Comparison of ENCODE assay signal across 18 cellular contexts in the genomic region with DNA sequence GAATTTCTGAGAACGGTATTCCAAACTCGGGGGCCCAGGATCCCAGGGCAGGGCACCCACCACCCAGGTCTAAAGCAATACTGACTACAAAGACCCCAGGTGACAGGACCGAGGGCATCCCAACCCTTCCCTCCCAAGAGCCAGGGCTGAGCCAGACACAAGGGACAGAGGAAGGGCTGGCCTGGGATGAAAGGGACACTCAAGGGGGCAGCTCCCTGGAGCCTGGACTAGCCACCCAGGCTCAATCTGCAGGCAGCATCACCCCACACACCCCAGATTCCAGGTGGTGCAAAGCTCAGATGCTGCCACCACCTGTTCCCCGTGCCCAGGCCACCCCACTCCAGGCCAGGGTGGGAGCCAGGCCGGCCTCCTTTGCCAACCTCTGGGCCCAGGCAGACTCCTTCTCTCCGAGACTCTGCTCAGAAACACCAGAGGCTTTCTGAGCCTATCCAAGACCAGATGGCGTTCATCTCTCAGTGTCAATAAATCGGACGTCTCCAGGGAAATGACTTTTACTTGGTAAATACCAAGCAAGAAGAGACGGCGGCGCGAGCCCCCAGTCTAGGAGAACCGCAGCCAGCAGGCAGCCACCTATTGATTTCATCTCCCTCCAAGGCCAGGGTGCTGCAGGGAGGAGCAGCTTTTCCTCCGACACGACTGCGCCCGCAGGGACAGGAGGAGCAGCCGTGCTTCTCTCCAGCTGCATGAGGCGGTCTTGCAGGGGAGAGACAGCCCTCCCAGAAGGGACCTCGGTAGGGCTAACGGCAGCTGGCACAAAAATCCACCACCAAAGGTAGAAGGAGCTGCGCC.
DNase-seq lines count a peak whose midpoint lies in the region; ATAC-seq and TF ChIP-seq lines count a peak whose summit lies in the region.
"Had no signal": no experiment of that assay in that cellular context is flagged by ENCODE, and none has a peak within 500 bp of the region (broad histone marks: within the 10 kb centered on the region; RNA-seq: fewer than 3 reads in every experiment).

No MANE protein-coding gene starts in this region.

- H3K27ac Mint-ChIP-seq in chondrocyte (ENCODE audit: unreplicated experiment), result no peak overlapping the region
- peak overlapping the region; percentile 39 for H3K27ac Mint-ChIP-seq in progenitor cell of endocrine pancreas

- H3K4me1 Mint-ChIP-seq in chondrocyte (ENCODE audit: low read depth) (no peaks in the 10 kb centered on the region), progenitor cell of endocrine pancreas (ENCODE audit: low read depth) (no peaks in the 10 kb centered on the region)

- H3K4me3 Mint-ChIP-seq in chondrocyte (ENCODE audit: unreplicated experiment), result no peak overlapping the region
- H3K4me3 Mint-ChIP-seq in progenitor cell of endocrine pancreas (ENCODE audit: low read depth), result no peak overlapping the region

- DNase-seq in DMS 273 treated with DMSO at 0.1 percent for 48 hours (lab: John Stamatoyannopoulos, UW), result peak; percentile 96
- DNase-seq in NCI-H2171 treated with DMSO at 0.1 percent for 48 hours (lab: John Stamatoyannopoulos, UW), result peak; percentile 94
- DNase-seq in chondrocyte (ENCODE audit: low spot score), result peak; percentile 79
- no peak for DNase-seq in progenitor cell of endocrine pancreas (ENCODE audit: low spot score, unreplicated experiment)
- DNase-seq in hippocampal formation (lab: John Stamatoyannopoulos, UW), result no peak
- no peak for DNase-seq in stimulated activated CD4-positive, alpha-beta T cell treated with anti-CD3 and anti-CD28 coated beads, Interleukin-2, amount 100 ng/mL, for 48 hours
- DNase-seq: DMS79, GM23248, KBM-7, MV-4-11, NCI-H1436, NCI-H2081, NCI-H2227 treated with DMSO at 0.1 percent for 48 hours, NCI-H748 treated with DMSO at 0.1 percent for 48 hours, PC-9 had no signal

- H3K27me3 Mint-ChIP-seq in chondrocyte (ENCODE audit: low read depth) (no peaks in the 10 kb centered on the region), progenitor cell of endocrine pancreas (no peaks in the 10 kb centered on the region)

- ATAC-seq in GM21786 (IDR thresholded peaks at IDR 0.05; ENCODE audit: unreplicated experiment), result no peak
- no peak for ATAC-seq in HG03025 (IDR thresholded peaks at IDR 0.05; ENCODE audit: low FRiP score, unreplicated experiment)
- ATAC-seq: HCT116 had no signal

- H3K9me3 Mint-ChIP-seq in chondrocyte (ENCODE audit: low read depth) (peaks cover 4% of the 10 kb centered on the region), progenitor cell of endocrine pancreas (ENCODE audit: low read depth) (peaks cover 11% of the 10 kb centered on the region)

- H3K36me3 Mint-ChIP-seq in chondrocyte (ENCODE audit: low read depth) (no peaks in the 10 kb centered on the region), progenitor cell of endocrine pancreas (ENCODE audit: insufficient read depth) (no peaks in the 10 kb centered on the region)

- TF ChIP-seq CTCF in chondrocyte (IDR thresholded peaks at IDR 0.05) (no peak), progenitor cell of endocrine pancreas (IDR thresholded peaks at IDR 0.05; ENCODE audit: unreplicated experiment) (no peak)

Comparison
In these comparisons a context has a peak if more than half of its experiments do, and no peak if none do; other contexts are left out.
1. DNase-seq: peak in DMS 273 treated with DMSO at 0.1 percent for 48 hours (single experiment), NCI-H2171 treated with DMSO at 0.1 percent for 48 hours (single experiment) and chondrocyte (single experiment); none in progenitor cell of endocrine pancreas (single experiment), hippocampal formation (0 of 2) and stimulated activated CD4-positive, alpha-beta T cell treated with anti-CD3 and anti-CD28 coated beads, Interleukin-2, amount 100 ng/mL, for 48 hours (0 of 2).